Comparison of ENCODE assay signal across 1 cellular context in the genomic region with DNA sequence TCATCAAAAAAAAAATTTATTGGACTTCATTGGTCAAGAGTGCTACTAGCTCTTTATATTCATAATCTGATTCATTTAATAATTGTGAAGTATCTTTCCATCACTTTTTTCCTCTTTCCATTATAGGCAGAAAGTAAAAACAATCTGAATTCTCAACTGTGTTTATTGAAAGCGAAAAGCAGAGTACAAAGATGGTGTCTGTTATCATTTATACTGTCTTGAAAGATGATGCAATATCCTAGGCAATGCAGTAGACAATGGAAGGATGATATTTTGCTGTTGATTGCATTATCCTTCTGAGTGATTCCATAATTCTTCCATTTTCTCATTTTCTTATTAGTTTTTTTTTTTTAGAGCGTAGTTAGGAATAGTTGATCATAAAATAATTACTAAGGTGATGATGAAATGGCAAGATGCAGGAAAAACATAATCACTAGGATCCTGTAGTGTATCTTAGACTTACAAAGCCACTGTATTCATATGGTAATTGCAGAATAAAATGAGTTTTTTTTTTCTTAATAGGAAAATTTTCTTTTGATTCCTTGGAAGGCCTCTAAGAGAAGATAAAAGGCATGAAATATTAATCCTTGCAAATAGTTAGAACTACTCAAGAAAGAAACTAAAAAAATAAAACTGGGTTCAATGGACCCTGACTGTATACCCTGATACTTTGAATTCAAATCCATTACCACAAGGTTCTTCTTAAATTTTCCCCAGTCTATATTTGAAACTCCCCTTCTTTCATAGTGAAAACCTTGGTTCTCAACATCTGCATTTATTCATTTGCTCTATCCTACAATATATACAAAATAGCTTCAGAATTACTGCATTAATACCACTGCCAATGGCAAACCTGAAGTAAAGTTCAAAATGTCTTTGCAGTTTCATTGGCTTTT.
TF ChIP-seq lines count a peak whose summit lies in the region.

No MANE protein-coding gene starts in this region.

TF ChIP-seq in K562, 482 proteins besides CTCF, POLR2A, EP300 and RAD21 (continued from another document and continues in another):
- TF ChIP-seq EP400 (IDR thresholded peaks at IDR 0.05) (peak; percentile 54), CEBPB (tag; IDR thresholded peaks at IDR 0.05) (peak; percentile 95), ZNF668 (CRISPR knock-in tag; IDR thresholded peaks at IDR 0.05) (no peak), SAFB (IDR thresholded peaks at IDR 0.05; ENCODE audit: borderline replicate concordance, low read depth, low read length) (no peak), BRD4 (IDR thresholded peaks at IDR 0.05) (no peak), ZSCAN32 (CRISPR knock-in tag; IDR thresholded peaks at IDR 0.05) (peak; percentile 96), MBD2 (IDR thresholded peaks at IDR 0.05; ENCODE audit: borderline replicate concordance, low read depth) (no peak), KAT7 (CRISPR knock-in tag; IDR thresholded peaks at IDR 0.05; ENCODE audit: borderline replicate concordance) (no peak), PPARD (CRISPR knock-in tag; IDR thresholded peaks at IDR 0.05) (no peak), SOX6 (IDR thresholded peaks at IDR 0.05) (peak; percentile 91), SMARCB1 (IDR thresholded peaks at IDR 0.05; ENCODE audit: insufficient read length, low read depth) (no peak), DIDO1 (tag; IDR thresholded peaks at IDR 0.05; ENCODE audit: low read depth) (no peak), SETDB1 (IDR thresholded peaks at IDR 0.05; ENCODE audit: low read length) (no peak), NCOA2 (IDR thresholded peaks at IDR 0.05; ENCODE audit: partially characterized antibody in 2 of 2) (no peak), ASH1L (IDR thresholded peaks at IDR 0.05; ENCODE audit: borderline replicate concordance, low read depth, partially characterized antibody) (no peak), ZNF224 (CRISPR knock-in tag; IDR thresholded peaks at IDR 0.05) (no peak), OTX1 (CRISPR knock-in tag; IDR thresholded peaks at IDR 0.05) (no peak), KDM1A (IDR thresholded peaks at IDR 0.05) (no peak), NR2C2 (CRISPR knock-in tag; IDR thresholded peaks at IDR 0.05) (no peak), NR2C2 (tag; IDR thresholded peaks at IDR 0.05) (no peak), SMAD4 (CRISPR knock-in tag; conservative IDR thresholded peaks at IDR 0.05) (peak; percentile 70; the same call in 1 of the 2 replicates), MTA3 (IDR thresholded peaks at IDR 0.05; ENCODE audit: borderline replicate concordance) (no peak), MTA1 (IDR thresholded peaks at IDR 0.05; ENCODE audit: borderline replicate concordance) (no peak)
- TF ChIP-seq, protein P1, sequence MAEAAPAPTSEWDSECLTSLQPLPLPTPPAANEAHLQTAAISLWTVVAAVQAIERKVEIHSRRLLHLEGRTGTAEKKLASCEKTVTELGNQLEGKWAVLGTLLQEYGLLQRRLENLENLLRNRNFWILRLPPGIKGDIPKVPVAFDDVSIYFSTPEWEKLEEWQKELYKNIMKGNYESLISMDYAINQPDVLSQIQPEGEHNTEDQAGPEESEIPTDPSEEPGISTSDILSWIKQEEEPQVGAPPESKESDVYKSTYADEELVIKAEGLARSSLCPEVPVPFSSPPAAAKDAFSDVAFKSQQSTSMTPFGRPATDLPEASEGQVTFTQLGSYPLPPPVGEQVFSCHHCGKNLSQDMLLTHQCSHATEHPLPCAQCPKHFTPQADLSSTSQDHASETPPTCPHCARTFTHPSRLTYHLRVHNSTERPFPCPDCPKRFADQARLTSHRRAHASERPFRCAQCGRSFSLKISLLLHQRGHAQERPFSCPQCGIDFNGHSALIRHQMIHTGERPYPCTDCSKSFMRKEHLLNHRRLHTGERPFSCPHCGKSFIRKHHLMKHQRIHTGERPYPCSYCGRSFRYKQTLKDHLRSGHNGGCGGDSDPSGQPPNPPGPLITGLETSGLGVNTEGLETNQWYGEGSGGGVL (CRISPR knock-in tag; IDR thresholded peaks at IDR 0.05): no peak
- TF ChIP-seq, protein P2, sequence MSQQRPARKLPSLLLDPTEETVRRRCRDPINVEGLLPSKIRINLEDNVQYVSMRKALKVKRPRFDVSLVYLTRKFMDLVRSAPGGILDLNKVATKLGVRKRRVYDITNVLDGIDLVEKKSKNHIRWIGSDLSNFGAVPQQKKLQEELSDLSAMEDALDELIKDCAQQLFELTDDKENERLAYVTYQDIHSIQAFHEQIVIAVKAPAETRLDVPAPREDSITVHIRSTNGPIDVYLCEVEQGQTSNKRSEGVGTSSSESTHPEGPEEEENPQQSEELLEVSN (IDR thresholded peaks at IDR 0.05; ENCODE audit: borderline replicate concordance in 1 of 2, extremely low read depth in 1 of 2, insufficient read depth in 1 of 2, insufficient read length in 1 of 2, low read depth in 1 of 2, low read length in 1 of 2, poor library complexity in 1 of 2, severe bottlenecking in 1 of 2): no peak
- TF ChIP-seq, protein P3, sequence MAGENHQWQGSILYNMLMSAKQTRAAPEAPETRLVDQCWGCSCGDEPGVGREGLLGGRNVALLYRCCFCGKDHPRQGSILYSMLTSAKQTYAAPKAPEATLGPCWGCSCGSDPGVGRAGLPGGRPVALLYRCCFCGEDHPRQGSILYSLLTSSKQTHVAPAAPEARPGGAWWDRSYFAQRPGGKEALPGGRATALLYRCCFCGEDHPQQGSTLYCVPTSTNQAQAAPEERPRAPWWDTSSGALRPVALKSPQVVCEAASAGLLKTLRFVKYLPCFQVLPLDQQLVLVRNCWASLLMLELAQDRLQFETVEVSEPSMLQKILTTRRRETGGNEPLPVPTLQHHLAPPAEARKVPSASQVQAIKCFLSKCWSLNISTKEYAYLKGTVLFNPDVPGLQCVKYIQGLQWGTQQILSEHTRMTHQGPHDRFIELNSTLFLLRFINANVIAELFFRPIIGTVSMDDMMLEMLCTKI (IDR thresholded peaks at IDR 0.05; ENCODE audit: partially characterized antibody): no peak
- TF ChIP-seq, protein P4, sequence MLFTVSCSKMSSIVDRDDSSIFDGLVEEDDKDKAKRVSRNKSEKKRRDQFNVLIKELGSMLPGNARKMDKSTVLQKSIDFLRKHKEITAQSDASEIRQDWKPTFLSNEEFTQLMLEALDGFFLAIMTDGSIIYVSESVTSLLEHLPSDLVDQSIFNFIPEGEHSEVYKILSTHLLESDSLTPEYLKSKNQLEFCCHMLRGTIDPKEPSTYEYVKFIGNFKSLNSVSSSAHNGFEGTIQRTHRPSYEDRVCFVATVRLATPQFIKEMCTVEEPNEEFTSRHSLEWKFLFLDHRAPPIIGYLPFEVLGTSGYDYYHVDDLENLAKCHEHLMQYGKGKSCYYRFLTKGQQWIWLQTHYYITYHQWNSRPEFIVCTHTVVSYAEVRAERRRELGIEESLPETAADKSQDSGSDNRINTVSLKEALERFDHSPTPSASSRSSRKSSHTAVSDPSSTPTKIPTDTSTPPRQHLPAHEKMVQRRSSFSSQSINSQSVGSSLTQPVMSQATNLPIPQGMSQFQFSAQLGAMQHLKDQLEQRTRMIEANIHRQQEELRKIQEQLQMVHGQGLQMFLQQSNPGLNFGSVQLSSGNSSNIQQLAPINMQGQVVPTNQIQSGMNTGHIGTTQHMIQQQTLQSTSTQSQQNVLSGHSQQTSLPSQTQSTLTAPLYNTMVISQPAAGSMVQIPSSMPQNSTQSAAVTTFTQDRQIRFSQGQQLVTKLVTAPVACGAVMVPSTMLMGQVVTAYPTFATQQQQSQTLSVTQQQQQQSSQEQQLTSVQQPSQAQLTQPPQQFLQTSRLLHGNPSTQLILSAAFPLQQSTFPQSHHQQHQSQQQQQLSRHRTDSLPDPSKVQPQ (CRISPR knock-in tag; IDR thresholded peaks at IDR 0.05; ENCODE audit: borderline replicate concordance): no peak
- TF ChIP-seq, protein P5, sequence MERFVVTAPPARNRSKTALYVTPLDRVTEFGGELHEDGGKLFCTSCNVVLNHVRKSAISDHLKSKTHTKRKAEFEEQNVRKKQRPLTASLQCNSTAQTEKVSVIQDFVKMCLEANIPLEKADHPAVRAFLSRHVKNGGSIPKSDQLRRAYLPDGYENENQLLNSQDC (CRISPR knock-in tag; IDR thresholded peaks at IDR 0.05): no peak
- TF ChIP-seq, protein P6, sequence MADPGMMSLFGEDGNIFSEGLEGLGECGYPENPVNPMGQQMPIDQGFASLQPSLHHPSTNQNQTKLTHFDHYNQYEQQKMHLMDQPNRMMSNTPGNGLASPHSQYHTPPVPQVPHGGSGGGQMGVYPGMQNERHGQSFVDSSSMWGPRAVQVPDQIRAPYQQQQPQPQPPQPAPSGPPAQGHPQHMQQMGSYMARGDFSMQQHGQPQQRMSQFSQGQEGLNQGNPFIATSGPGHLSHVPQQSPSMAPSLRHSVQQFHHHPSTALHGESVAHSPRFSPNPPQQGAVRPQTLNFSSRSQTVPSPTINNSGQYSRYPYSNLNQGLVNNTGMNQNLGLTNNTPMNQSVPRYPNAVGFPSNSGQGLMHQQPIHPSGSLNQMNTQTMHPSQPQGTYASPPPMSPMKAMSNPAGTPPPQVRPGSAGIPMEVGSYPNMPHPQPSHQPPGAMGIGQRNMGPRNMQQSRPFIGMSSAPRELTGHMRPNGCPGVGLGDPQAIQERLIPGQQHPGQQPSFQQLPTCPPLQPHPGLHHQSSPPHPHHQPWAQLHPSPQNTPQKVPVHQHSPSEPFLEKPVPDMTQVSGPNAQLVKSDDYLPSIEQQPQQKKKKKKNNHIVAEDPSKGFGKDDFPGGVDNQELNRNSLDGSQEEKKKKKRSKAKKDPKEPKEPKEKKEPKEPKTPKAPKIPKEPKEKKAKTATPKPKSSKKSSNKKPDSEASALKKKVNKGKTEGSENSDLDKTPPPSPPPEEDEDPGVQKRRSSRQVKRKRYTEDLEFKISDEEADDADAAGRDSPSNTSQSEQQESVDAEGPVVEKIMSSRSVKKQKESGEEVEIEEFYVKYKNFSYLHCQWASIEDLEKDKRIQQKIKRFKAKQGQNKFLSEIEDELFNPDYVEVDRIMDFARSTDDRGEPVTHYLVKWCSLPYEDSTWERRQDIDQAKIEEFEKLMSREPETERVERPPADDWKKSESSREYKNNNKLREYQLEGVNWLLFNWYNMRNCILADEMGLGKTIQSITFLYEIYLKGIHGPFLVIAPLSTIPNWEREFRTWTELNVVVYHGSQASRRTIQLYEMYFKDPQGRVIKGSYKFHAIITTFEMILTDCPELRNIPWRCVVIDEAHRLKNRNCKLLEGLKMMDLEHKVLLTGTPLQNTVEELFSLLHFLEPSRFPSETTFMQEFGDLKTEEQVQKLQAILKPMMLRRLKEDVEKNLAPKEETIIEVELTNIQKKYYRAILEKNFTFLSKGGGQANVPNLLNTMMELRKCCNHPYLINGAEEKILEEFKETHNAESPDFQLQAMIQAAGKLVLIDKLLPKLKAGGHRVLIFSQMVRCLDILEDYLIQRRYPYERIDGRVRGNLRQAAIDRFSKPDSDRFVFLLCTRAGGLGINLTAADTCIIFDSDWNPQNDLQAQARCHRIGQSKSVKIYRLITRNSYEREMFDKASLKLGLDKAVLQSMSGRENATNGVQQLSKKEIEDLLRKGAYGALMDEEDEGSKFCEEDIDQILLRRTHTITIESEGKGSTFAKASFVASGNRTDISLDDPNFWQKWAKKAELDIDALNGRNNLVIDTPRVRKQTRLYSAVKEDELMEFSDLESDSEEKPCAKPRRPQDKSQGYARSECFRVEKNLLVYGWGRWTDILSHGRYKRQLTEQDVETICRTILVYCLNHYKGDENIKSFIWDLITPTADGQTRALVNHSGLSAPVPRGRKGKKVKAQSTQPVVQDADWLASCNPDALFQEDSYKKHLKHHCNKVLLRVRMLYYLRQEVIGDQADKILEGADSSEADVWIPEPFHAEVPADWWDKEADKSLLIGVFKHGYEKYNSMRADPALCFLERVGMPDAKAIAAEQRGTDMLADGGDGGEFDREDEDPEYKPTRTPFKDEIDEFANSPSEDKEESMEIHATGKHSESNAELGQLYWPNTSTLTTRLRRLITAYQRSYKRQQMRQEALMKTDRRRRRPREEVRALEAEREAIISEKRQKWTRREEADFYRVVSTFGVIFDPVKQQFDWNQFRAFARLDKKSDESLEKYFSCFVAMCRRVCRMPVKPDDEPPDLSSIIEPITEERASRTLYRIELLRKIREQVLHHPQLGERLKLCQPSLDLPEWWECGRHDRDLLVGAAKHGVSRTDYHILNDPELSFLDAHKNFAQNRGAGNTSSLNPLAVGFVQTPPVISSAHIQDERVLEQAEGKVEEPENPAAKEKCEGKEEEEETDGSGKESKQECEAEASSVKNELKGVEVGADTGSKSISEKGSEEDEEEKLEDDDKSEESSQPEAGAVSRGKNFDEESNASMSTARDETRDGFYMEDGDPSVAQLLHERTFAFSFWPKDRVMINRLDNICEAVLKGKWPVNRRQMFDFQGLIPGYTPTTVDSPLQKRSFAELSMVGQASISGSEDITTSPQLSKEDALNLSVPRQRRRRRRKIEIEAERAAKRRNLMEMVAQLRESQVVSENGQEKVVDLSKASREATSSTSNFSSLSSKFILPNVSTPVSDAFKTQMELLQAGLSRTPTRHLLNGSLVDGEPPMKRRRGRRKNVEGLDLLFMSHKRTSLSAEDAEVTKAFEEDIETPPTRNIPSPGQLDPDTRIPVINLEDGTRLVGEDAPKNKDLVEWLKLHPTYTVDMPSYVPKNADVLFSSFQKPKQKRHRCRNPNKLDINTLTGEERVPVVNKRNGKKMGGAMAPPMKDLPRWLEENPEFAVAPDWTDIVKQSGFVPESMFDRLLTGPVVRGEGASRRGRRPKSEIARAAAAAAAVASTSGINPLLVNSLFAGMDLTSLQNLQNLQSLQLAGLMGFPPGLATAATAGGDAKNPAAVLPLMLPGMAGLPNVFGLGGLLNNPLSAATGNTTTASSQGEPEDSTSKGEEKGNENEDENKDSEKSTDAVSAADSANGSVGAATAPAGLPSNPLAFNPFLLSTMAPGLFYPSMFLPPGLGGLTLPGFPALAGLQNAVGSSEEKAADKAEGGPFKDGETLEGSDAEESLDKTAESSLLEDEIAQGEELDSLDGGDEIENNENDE (IDR thresholded peaks at IDR 0.05; ENCODE audit: low read depth, low read length): no peak
- TF ChIP-seq, protein P7, sequence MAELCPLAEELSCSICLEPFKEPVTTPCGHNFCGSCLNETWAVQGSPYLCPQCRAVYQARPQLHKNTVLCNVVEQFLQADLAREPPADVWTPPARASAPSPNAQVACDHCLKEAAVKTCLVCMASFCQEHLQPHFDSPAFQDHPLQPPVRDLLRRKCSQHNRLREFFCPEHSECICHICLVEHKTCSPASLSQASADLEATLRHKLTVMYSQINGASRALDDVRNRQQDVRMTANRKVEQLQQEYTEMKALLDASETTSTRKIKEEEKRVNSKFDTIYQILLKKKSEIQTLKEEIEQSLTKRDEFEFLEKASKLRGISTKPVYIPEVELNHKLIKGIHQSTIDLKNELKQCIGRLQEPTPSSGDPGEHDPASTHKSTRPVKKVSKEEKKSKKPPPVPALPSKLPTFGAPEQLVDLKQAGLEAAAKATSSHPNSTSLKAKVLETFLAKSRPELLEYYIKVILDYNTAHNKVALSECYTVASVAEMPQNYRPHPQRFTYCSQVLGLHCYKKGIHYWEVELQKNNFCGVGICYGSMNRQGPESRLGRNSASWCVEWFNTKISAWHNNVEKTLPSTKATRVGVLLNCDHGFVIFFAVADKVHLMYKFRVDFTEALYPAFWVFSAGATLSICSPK (IDR thresholded peaks at IDR 0.05; ENCODE audit: borderline replicate concordance): no peak
- TF ChIP-seq, protein P8, sequence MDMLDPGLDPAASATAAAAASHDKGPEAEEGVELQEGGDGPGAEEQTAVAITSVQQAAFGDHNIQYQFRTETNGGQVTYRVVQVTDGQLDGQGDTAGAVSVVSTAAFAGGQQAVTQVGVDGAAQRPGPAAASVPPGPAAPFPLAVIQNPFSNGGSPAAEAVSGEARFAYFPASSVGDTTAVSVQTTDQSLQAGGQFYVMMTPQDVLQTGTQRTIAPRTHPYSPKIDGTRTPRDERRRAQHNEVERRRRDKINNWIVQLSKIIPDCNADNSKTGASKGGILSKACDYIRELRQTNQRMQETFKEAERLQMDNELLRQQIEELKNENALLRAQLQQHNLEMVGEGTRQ (CRISPR knock-in tag; IDR thresholded peaks at IDR 0.05): no peak
- TF ChIP-seq, protein P9, sequence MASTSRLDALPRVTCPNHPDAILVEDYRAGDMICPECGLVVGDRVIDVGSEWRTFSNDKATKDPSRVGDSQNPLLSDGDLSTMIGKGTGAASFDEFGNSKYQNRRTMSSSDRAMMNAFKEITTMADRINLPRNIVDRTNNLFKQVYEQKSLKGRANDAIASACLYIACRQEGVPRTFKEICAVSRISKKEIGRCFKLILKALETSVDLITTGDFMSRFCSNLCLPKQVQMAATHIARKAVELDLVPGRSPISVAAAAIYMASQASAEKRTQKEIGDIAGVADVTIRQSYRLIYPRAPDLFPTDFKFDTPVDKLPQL (IDR thresholded peaks at IDR 0.05; ENCODE audit: extremely low read depth, insufficient read length): no peak
